In the genomic region with DNA sequence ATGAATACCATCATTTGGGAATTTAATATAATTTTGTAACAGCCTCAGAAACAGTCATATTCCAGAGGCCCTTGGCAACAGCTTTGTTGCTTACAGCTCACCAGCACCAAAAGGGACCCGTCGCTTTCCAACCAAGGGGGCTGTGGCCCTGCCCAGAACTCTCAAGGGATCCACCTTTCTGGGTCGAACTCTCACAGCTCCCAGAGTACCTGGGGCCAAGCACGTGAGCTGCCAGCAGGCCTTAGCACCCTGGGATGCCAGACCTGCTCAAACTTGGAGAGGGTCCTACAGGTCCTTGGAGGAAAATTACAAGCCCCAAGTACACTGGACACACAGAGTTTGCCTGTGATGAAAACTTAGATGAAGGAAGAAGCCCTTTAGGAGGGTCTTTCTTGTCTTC, we compare ENCODE assay signal across 1 cellular context.
TF ChIP-seq lines count a peak whose summit lies in the region.

No MANE protein-coding gene starts in this region.

TF ChIP-seq in GM23338, 12 proteins besides CTCF, POLR2A, EP300 and RAD21 (continued from another document):
- TF ChIP-seq, protein P1, sequence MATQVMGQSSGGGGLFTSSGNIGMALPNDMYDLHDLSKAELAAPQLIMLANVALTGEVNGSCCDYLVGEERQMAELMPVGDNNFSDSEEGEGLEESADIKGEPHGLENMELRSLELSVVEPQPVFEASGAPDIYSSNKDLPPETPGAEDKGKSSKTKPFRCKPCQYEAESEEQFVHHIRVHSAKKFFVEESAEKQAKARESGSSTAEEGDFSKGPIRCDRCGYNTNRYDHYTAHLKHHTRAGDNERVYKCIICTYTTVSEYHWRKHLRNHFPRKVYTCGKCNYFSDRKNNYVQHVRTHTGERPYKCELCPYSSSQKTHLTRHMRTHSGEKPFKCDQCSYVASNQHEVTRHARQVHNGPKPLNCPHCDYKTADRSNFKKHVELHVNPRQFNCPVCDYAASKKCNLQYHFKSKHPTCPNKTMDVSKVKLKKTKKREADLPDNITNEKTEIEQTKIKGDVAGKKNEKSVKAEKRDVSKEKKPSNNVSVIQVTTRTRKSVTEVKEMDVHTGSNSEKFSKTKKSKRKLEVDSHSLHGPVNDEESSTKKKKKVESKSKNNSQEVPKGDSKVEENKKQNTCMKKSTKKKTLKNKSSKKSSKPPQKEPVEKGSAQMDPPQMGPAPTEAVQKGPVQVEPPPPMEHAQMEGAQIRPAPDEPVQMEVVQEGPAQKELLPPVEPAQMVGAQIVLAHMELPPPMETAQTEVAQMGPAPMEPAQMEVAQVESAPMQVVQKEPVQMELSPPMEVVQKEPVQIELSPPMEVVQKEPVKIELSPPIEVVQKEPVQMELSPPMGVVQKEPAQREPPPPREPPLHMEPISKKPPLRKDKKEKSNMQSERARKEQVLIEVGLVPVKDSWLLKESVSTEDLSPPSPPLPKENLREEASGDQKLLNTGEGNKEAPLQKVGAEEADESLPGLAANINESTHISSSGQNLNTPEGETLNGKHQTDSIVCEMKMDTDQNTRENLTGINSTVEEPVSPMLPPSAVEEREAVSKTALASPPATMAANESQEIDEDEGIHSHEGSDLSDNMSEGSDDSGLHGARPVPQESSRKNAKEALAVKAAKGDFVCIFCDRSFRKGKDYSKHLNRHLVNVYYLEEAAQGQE (IDR thresholded peaks at IDR 0.05; ENCODE audit: unreplicated experiment) = no peak
- TF ChIP-seq, protein P2, sequence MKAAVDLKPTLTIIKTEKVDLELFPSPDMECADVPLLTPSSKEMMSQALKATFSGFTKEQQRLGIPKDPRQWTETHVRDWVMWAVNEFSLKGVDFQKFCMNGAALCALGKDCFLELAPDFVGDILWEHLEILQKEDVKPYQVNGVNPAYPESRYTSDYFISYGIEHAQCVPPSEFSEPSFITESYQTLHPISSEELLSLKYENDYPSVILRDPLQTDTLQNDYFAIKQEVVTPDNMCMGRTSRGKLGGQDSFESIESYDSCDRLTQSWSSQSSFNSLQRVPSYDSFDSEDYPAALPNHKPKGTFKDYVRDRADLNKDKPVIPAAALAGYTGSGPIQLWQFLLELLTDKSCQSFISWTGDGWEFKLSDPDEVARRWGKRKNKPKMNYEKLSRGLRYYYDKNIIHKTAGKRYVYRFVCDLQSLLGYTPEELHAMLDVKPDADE (IDR thresholded peaks at IDR 0.05) = no peak
- TF ChIP-seq CREB1 (CRISPR knock-in tag; IDR thresholded peaks at IDR 0.05; ENCODE audit: low read depth) (no peak), POLR2AphosphoS5 (IDR thresholded peaks at IDR 0.05; ENCODE audit: low read depth) (no peak), ZNF331 (CRISPR knock-in tag; IDR thresholded peaks at IDR 0.05; ENCODE audit: low read depth) (no peak), EZH2 (IDR thresholded peaks at IDR 0.05; ENCODE audit: low read depth, unreplicated experiment) (no peak), EZH2phosphoT487 (IDR thresholded peaks at IDR 0.05; ENCODE audit: unreplicated experiment) (no peak)
